In genomic region chr3:47379488-47379899, GRCh38 we compare ENCODE assay signal across 9 cellular contexts. TPM values are rescaled to one million over a fixed set of nuclear protein-coding genes. Genes with fewer than 3 reads are reported as not detected.
DNase-seq lines count a peak whose midpoint lies in the region; ATAC-seq and TF ChIP-seq lines count a peak whose summit lies in the region.
"Had no signal": no experiment of that assay in that cellular context is flagged by ENCODE, and none has a peak within 500 bp of the region (broad histone marks: within the 10 kb centered on the region; RNA-seq: fewer than 3 reads in every experiment).

No MANE protein-coding gene starts in this region.

- no peak overlapping the region for H2AFZ ChIP-seq in Karpas-422 (ENCODE audit: low read length)

- no peak for TF ChIP-seq CTCF in nephron (IDR thresholded peaks at IDR 0.05; ENCODE audit: unreplicated experiment in 3 of 3)

- DNase-seq in Karpas-422 (no peak), NCI-H2227 treated with DMSO at 0.1 percent for 48 hours (lab: John Stamatoyannopoulos, UW) (no peak), GM19238 (ENCODE audit: insufficient read length, low spot score) (no peak)
- DNase-seq: NCI-H1105 treated with DMSO at 0.1 percent for 48 hours had no signal

- H3K4me1 Mint-ChIP-seq in dendritic cell treated with granulocyte-macrophage colony-stimulating factor and Interleukin-4, amounts not matched to agents 40 ng/mL and 50 ng/mL, for 4 days (ENCODE audit: low read depth): peaks cover 67% of the 10 kb centered on the region
- H3K4me1 Mint-ChIP-seq in nephron: peaks cover 30% of the 10 kb centered on the region

- H3K4me2 ChIP-seq in BLaER1 (peak overlapping the region; percentile 93), Karpas-422 (ENCODE audit: low read depth, low read length, poor library complexity, severe bottlenecking) (peak overlapping the region; percentile 94)

- H3K4me1 ChIP-seq in BLaER1 (peaks cover 41% of the 10 kb centered on the region), Karpas-422 (ENCODE audit: low read length) (peaks cover 38% of the 10 kb centered on the region)

- peaks cover 44% of the 10 kb centered on the region for H3K79me2 ChIP-seq in Karpas-422 (ENCODE audit: low read length)

- intact Hi-C loops in dendritic cell treated with granulocyte-macrophage colony-stimulating factor and Interleukin-4, amounts not matched to agents 40 ng/mL and 50 ng/mL, for 4 days (cut with micrococcal nuclease): no loop called here

- H3K36me3 ChIP-seq in BLaER1 (no peaks in the 10 kb centered on the region; the same call in 1 of the 2 replicates), Karpas-422 (ENCODE audit: insufficient read depth, low read length) (no peaks in the 10 kb centered on the region)

- H3K9me3 ChIP-seq in BLaER1 (no peaks in the 10 kb centered on the region), Karpas-422 (ENCODE audit: low read length) (no peaks in the 10 kb centered on the region)

- no peaks in the 10 kb centered on the region for H3K9me2 ChIP-seq in Karpas-422 (replicated peaks; ENCODE audit: insufficient read depth, low read length)

- H3K27me3 Mint-ChIP-seq in dendritic cell treated with granulocyte-macrophage colony-stimulating factor and Interleukin-4, amounts not matched to agents 40 ng/mL and 50 ng/mL, for 4 days: no peaks in the 10 kb centered on the region
- no peaks in the 10 kb centered on the region for H3K27me3 Mint-ChIP-seq in nephron (ENCODE audit: low read depth)

- no peak for ATAC-seq in GM19328 (IDR thresholded peaks at IDR 0.05; ENCODE audit: unreplicated experiment)
- ATAC-seq in HG03565 (IDR thresholded peaks at IDR 0.05; ENCODE audit: unreplicated experiment): no peak

- peaks cover 40% of the 10 kb centered on the region for H3K36me3 Mint-ChIP-seq in dendritic cell treated with granulocyte-macrophage colony-stimulating factor and Interleukin-4, amounts not matched to agents 40 ng/mL and 50 ng/mL, for 4 days (ENCODE audit: low read depth)
- H3K36me3 Mint-ChIP-seq in nephron (ENCODE audit: low read depth): peaks cover 9% of the 10 kb centered on the region

- peak overlapping the region; percentile 98 for H3K27ac Mint-ChIP-seq in dendritic cell treated with granulocyte-macrophage colony-stimulating factor and Interleukin-4, amounts not matched to agents 40 ng/mL and 50 ng/mL, for 4 days
- H3K27ac Mint-ChIP-seq in nephron: peak overlapping the region; percentile 96 to 99 (median 99)

- H3K4me3 Mint-ChIP-seq in dendritic cell treated with granulocyte-macrophage colony-stimulating factor and Interleukin-4, amounts not matched to agents 40 ng/mL and 50 ng/mL, for 4 days: peak overlapping the region; percentile 86
- peak overlapping the region; percentile 96 to 99 (median 97) for H3K4me3 Mint-ChIP-seq in nephron

- H3K27ac ChIP-seq in BLaER1: peak overlapping the region; percentile 92
- H3K27ac ChIP-seq in Karpas-422 (ENCODE audit: low read length): no peak overlapping the region

- H3K9ac ChIP-seq in BLaER1: peak overlapping the region; percentile 94
- peak overlapping the region; percentile 89 for H3K9ac ChIP-seq in Karpas-422 (ENCODE audit: low read length)

- peak overlapping the region; percentile 83 for H3K4me3 ChIP-seq in BLaER1
- peak overlapping the region; percentile 88 for H3K4me3 ChIP-seq in Karpas-422 (ENCODE audit: low read length)

- peaks cover 35% of the 10 kb centered on the region for H4K20me1 ChIP-seq in BLaER1
- peaks cover 16% of the 10 kb centered on the region for H4K20me1 ChIP-seq in Karpas-422 (ENCODE audit: insufficient read depth, low read depth, low read length)

- H3K9me3 Mint-ChIP-seq in dendritic cell treated with granulocyte-macrophage colony-stimulating factor and Interleukin-4, amounts not matched to agents 40 ng/mL and 50 ng/mL, for 4 days: no peaks in the 10 kb centered on the region
- no peaks in the 10 kb centered on the region for H3K9me3 Mint-ChIP-seq in nephron

- H3K27me3 ChIP-seq in BLaER1 (no peaks in the 10 kb centered on the region), Karpas-422 (ENCODE audit: low read length) (no peaks in the 10 kb centered on the region)

RNA-seq across cellular contexts. Expression of gene PTPN23, which starts 1.3 kb away (rescaled TPM):
- total RNA-seq in Karpas-422 (2014; rRNA removed; shearing (Covaris generic); ENCODE audit: low replicate concordance): 7.9 and 25.5 TPM in 2 replicates
